13 cellular contexts compared by ENCODE assay signal in genomic region chr11:3939211-3939610, GRCh38.
DNase-seq lines count a peak whose midpoint lies in the region; ATAC-seq and TF ChIP-seq lines count a peak whose summit lies in the region.
"Had no signal": no experiment of that assay in that cellular context is flagged by ENCODE, and none has a peak within 500 bp of the region (broad histone marks: within the 10 kb centered on the region; RNA-seq: fewer than 3 reads in every experiment).

No MANE protein-coding gene starts in this region.

- H3K9me3 ChIP-seq in prostate gland (no peaks in the 10 kb centered on the region), stomach (no peaks in the 10 kb centered on the region)
- H3K9me3 ChIP-seq: thyroid gland had no signal

- peaks cover 10% of the 10 kb centered on the region for H3K36me3 Mint-ChIP-seq in activated CD4-positive, alpha-beta T cell treated with anti-CD3 and anti-CD28 coated beads for 36 hours (ENCODE audit: low read depth)

- no peak overlapping the region for H3K27ac ChIP-seq in prostate gland
- H3K27ac ChIP-seq in stomach = peak overlapping the region in 1 of 5 donors; percentile 6

- H3K27me3 ChIP-seq in prostate gland (replicated peaks; ENCODE audit: insufficient read depth) (no peaks in the 10 kb centered on the region), stomach (no peaks in the 10 kb centered on the region)
- H3K27me3 ChIP-seq: thyroid gland had no signal

- intact Hi-C loops in activated CD4-positive, alpha-beta T cell treated with anti-CD3 and anti-CD28 coated beads for 36 hours (cut with DNase I, micrococcal nuclease) = no loop called here
- intact Hi-C loops in prostate gland (cut with DNase I) = no loop called here
- intact Hi-C loops in stomach (cut with DNase I; ENCODE audit: low total_unique reads) = no loop called here

- no peak overlapping the region for H3K4me3 Mint-ChIP-seq in activated CD4-positive, alpha-beta T cell treated with anti-CD3 and anti-CD28 coated beads for 36 hours

- no peak for TF ChIP-seq CTCF in fibroblast of villous mesenchyme (IDR thresholded peaks at IDR 0.05; ENCODE audit: insufficient read depth, low read depth, low read length)
- no peak for TF ChIP-seq CTCF in prostate gland (IDR thresholded peaks at IDR 0.05)
- TF ChIP-seq CTCF in stomach (IDR thresholded peaks at IDR 0.05) = no peak

- TF ChIP-seq POLR2A in prostate gland (IDR thresholded peaks at IDR 0.05) (no peak), stomach (IDR thresholded peaks at IDR 0.05) (no peak)

- peaks cover 78% of the 10 kb centered on the region for H3K4me1 Mint-ChIP-seq in activated CD4-positive, alpha-beta T cell treated with anti-CD3 and anti-CD28 coated beads for 36 hours

- no peak for TF ChIP-seq EP300 in stomach (IDR thresholded peaks at IDR 0.05)

- ATAC-seq in activated CD4-positive, alpha-beta T cell treated with anti-CD3 and anti-CD28 coated beads for 36 hours = peak; percentile 38
- peak; percentile 77 for ATAC-seq in SK-N-SH treated with all-trans-retinoic acid at 6 μM for 48 hours

- no peaks in the 10 kb centered on the region for H3K27me3 Mint-ChIP-seq in activated CD4-positive, alpha-beta T cell treated with anti-CD3 and anti-CD28 coated beads for 36 hours

- H3K4me3 ChIP-seq in fibroblast of villous mesenchyme (ENCODE audit: low read depth, low read length) = no peak overlapping the region
- H3K4me3 ChIP-seq in prostate gland = no peak overlapping the region
- no peak overlapping the region for H3K4me3 ChIP-seq in stomach
- H3K4me3 ChIP-seq: thyroid gland had no signal

- CTCF ChIA-PET in activated CD4-positive, alpha-beta T cell treated with anti-CD3 and anti-CD28 coated beads for 36 hours (lab: Charles Lee) = interaction anchor here (0.7 to 3.4 kb wide), 6 partner anchors 8 to 128 kb away, joined by 3 to 9 read pairs (median 4); no protein-coding TSS in a partner anchor

- no peak for DNase-seq in activated CD4-positive, alpha-beta T cell treated with anti-CD3 and anti-CD28 coated beads for 36 hours
- no peak for DNase-seq in activated CD4-positive, alpha-beta T cell treated with anti-CD3 and anti-CD28 coated beads for 48 hours
- DNase-seq in fibroblast of villous mesenchyme (ENCODE audit: low read depth) (peak; percentile 90), stromal cell of bone marrow (ENCODE audit: low read depth) (peak; percentile 57), prostate gland (ENCODE audit: low spot score) (no peak), stomach (no peak), Kasumi-1 (lab: John Stamatoyannopoulos, UW) (no peak)
- DNase-seq: 8988T; activated effector memory CD4-positive, alpha-beta T cell treated with Interleukin-2 at 50 U/mL for 16 hours; erythroblast; midbrain; thyroid gland had no signal

- H3K27ac Mint-ChIP-seq in activated CD4-positive, alpha-beta T cell treated with anti-CD3 and anti-CD28 coated beads for 36 hours = peak overlapping the region; percentile 6

- H3K36me3 ChIP-seq in prostate gland (no peaks in the 10 kb centered on the region), stomach (no peaks in the 10 kb centered on the region)
- H3K36me3 ChIP-seq: thyroid gland had no signal

- H3K9me3 Mint-ChIP-seq in activated CD4-positive, alpha-beta T cell treated with anti-CD3 and anti-CD28 coated beads for 36 hours (ENCODE audit: low read depth) = no peaks in the 10 kb centered on the region

- H3K4me1 ChIP-seq in prostate gland (replicated peaks) = no peaks in the 10 kb centered on the region
- H3K4me1 ChIP-seq in stomach = peaks cover 16 to 79% (median 38%) of the 10 kb centered on the region in 4 donors

- POLR2A ChIA-PET in activated CD4-positive, alpha-beta T cell treated with anti-CD3 and anti-CD28 coated beads for 36 hours (lab: Charles Lee) = no interaction called here

TF ChIP-seq in SK-N-SH treated with all-trans-retinoic acid at 6 μM for 48 hours, 23 proteins besides CTCF, POLR2A, EP300 and RAD21:
- TF ChIP-seq RARB (CRISPR knock-in tag; IDR thresholded peaks at IDR 0.05) (no peak), POU6F1 (CRISPR knock-in tag; IDR thresholded peaks at IDR 0.05; ENCODE audit: borderline replicate concordance, low read depth) (no peak), GLIS3 (CRISPR knock-in tag; IDR thresholded peaks at IDR 0.05) (no peak), PPARA (CRISPR knock-in tag; IDR thresholded peaks at IDR 0.05; ENCODE audit: borderline replicate concordance) (no peak), ZC3H10 (CRISPR knock-in tag; IDR thresholded peaks at IDR 0.05) (no peak), CREB5 (CRISPR knock-in tag; IDR thresholded peaks at IDR 0.05; ENCODE audit: low read depth) (no peak)

Comparison
In these comparisons a context has a peak if more than half of its experiments do, and no peak if none do; other contexts are left out.
1. DNase-seq: peak in fibroblast of villous mesenchyme (single experiment) and stromal cell of bone marrow (single experiment); none in activated CD4-positive, alpha-beta T cell treated with anti-CD3 and anti-CD28 coated beads for 36 hours (single experiment), activated CD4-positive, alpha-beta T cell treated with anti-CD3 and anti-CD28 coated beads for 48 hours (single experiment), prostate gland (single experiment), stomach (single experiment) and Kasumi-1 (0 of 2).